Comparison of ENCODE assay signal across 8 cellular contexts in the genomic region with DNA sequence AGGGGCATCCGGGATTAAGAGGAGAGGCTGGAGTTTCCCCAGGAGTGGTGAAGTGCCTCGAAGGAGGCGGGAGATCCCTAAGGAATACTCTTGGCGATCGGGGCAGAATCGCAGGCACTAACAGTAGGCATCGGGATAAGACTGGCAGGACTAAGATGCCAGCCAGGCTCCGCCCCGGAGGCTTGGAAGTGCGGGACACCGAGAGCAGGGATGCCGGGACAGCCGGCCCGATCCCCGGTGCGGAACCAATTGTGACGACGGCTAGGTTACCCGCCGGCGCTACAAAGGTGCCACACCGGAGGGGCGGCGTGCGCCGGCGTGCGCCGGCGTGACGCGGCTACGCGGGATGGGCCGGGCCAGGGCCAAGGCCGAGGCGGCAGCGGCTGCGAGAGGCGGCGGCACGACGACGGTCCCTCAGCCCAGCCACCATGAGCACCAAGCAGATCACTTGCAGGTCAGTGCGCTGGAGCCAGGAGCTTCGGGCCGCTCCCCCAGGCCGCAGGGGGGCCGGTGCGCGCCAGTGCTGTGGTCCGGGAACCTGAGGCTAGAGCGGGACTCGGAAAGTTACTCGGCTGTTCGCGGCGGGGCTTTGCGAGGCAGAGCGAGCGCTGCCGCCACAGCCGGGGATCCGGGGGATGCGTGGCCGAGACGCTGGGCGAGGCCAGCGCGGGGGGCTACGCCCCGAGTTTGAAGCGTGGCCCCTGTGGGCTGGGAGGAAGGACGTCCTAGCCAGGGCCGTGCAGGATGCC. TPM values are rescaled to one million over a fixed set of nuclear protein-coding genes. Genes with fewer than 3 reads are reported as not detected.
A peak's percentile ranks its signal among the peaks of the same experiment; 100 is the strongest.
DNase-seq lines count a peak whose midpoint lies in the region; ATAC-seq and TF ChIP-seq lines count a peak whose summit lies in the region.

A gene with protein sequence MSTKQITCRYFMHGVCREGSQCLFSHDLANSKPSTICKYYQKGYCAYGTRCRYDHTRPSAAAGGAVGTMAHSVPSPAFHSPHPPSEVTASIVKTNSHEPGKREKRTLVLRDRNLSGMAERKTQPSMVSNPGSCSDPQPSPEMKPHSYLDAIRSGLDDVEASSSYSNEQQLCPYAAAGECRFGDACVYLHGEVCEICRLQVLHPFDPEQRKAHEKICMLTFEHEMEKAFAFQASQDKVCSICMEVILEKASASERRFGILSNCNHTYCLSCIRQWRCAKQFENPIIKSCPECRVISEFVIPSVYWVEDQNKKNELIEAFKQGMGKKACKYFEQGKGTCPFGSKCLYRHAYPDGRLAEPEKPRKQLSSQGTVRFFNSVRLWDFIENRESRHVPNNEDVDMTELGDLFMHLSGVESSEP (plus strand): TSS at position 365 of the 749 bp plus-strand sequence. CDS start 64 bp downstream, at position 429.

- H3K4me3 ChIP-seq in IMR-90 (ENCODE audit: insufficient read depth, low read depth, low read length) = peak within 1 kb of the TSS; percentile 85
- peak within 1 kb of the TSS; percentile 95 for H3K4me3 ChIP-seq in naive thymus-derived CD4-positive, alpha-beta T cell (ENCODE audit: low read length)

- CTCF ChIA-PET in IMR-90 (lab: Yijun Ruan, JAX) = no interaction called here
- CTCF ChIA-PET in naive thymus-derived CD4-positive, alpha-beta T cell (lab: Charles Lee) = no interaction called here

- peak; percentile 93 for TF ChIP-seq POLR2A in IMR-90 (IDR thresholded peaks at IDR 0.05; ENCODE audit: low read depth, low read length)

- peak within 1 kb of the TSS; percentile 80 for H4K91ac ChIP-seq in IMR-90 (ENCODE audit: insufficient read depth, low read depth, low read length)

- POLR2A ChIA-PET in IMR-90 (lab: Charles Lee; ENCODE audit: unreplicated experiment) = no interaction called here
- POLR2A ChIA-PET in naive thymus-derived CD4-positive, alpha-beta T cell (lab: Charles Lee) = interaction anchor here (1.3 to 3.1 kb wide), 3 partner anchors 12 to 107 kb away, joined by 3 to 22 read pairs (median 17); partner anchors contain the start of genes RAF1 and TSEN2

- H2BK120ac ChIP-seq in IMR-90 (ENCODE audit: low read depth, low read length) = peak within 1 kb of the TSS; percentile 69

- H4K5ac ChIP-seq in IMR-90 (ENCODE audit: low read depth, low read length) = peak within 1 kb of the TSS; percentile 89

- peak within 1 kb of the TSS; percentile 74 for H3K4ac ChIP-seq in IMR-90 (ENCODE audit: low read depth, low read length)

- peaks cover 27% of the 10 kb centered on the region for H3K27me3 Mint-ChIP-seq in activated T-helper 1 cell treated with anti-CD3 and anti-CD28 coated beads, Interleukin-12 subunit alpha, Interleukin-12 subunit beta, Interleukin-2, Interleukin-4 antibody, amounts not matched to agents 30 ng/mL and 10 ng/mL and 1 ng/mL, durations not matched to agents 14 hours and 24 hours and 36 hours (ENCODE audit: insufficient read depth)
- peaks cover 22 to 37% (median 28%) of the 10 kb centered on the region in 5 donors for H3K27me3 Mint-ChIP-seq in naive thymus-derived CD4-positive, alpha-beta T cell
- H3K27me3 Mint-ChIP-seq in stimulated activated naive B cell treated with anti-CD40 and anti-IgM and Interleukin-4, amounts not matched to agents 10 μg/mL and 1 μg/mL and 100 μg/mL, for 72 hours = peaks cover 12 to 14% of the 10 kb centered on the region in 2 donors

- peaks cover 3 to 41% of the 10 kb centered on the region in 2 experiments; a peak in 2 of 4 replicates for H3K79me1 ChIP-seq in IMR-90 (ENCODE audit: low read depth in 1 of 2, low read length in 2 of 2)

- 1% methylated on average over 32 of the region's 75 CpGs; no CpG with 5 or more reads in 1 of the 2 experiments for WGBS in IMR-90 (ENCODE audit: extremely low coverage in 2 of 2, insufficient read length in 1 of 2), 2 experiments

- peaks cover 2% of the 10 kb centered on the region for H3K36me3 Mint-ChIP-seq in activated T-helper 1 cell treated with anti-CD3 and anti-CD28 coated beads, Interleukin-12 subunit alpha, Interleukin-12 subunit beta, Interleukin-2, Interleukin-4 antibody, amounts not matched to agents 30 ng/mL and 10 ng/mL and 1 ng/mL, durations not matched to agents 14 hours and 24 hours and 36 hours (ENCODE audit: low read depth)
- peaks cover 0 to 5% (median 0%) of the 10 kb centered on the region in 5 donors for H3K36me3 Mint-ChIP-seq in naive thymus-derived CD4-positive, alpha-beta T cell
- no peaks in the 10 kb centered on the region for H3K36me3 Mint-ChIP-seq in stimulated activated naive B cell treated with anti-CD40 and anti-IgM and Interleukin-4, amounts not matched to agents 10 μg/mL and 1 μg/mL and 100 μg/mL, for 72 hours

- no peaks in the 10 kb centered on the region for H3K9me3 Mint-ChIP-seq in activated T-helper 1 cell treated with anti-CD3 and anti-CD28 coated beads, Interleukin-12 subunit alpha, Interleukin-12 subunit beta, Interleukin-2, Interleukin-4 antibody, amounts not matched to agents 30 ng/mL and 10 ng/mL and 1 ng/mL, durations not matched to agents 14 hours and 24 hours and 36 hours
- peaks cover 0 to 4% (median 0%) of the 10 kb centered on the region in 11 donors for H3K9me3 Mint-ChIP-seq in naive thymus-derived CD4-positive, alpha-beta T cell
- no peaks in the 10 kb centered on the region for H3K9me3 Mint-ChIP-seq in stimulated activated naive B cell treated with anti-CD40 and anti-IgM and Interleukin-4, amounts not matched to agents 10 μg/mL and 1 μg/mL and 100 μg/mL, for 72 hours

- H3K4me3 Mint-ChIP-seq in activated T-helper 1 cell treated with anti-CD3 and anti-CD28 coated beads, Interleukin-12 subunit alpha, Interleukin-12 subunit beta, Interleukin-2, Interleukin-4 antibody, amounts not matched to agents 30 ng/mL and 10 ng/mL and 1 ng/mL, durations not matched to agents 14 hours and 24 hours and 36 hours = peak within 1 kb of the TSS; percentile 91
- peak within 1 kb of the TSS; percentile 90 to 100 (median 96) for H3K4me3 Mint-ChIP-seq in naive thymus-derived CD4-positive, alpha-beta T cell
- peak within 1 kb of the TSS; percentile 86 to 91 for H3K4me3 Mint-ChIP-seq in stimulated activated naive B cell treated with anti-CD40 and anti-IgM and Interleukin-4, amounts not matched to agents 10 μg/mL and 1 μg/mL and 100 μg/mL, for 72 hours

- intact Hi-C loops in IMR-90 (cut with micrococcal nuclease) = loop anchor here (2.0 to 5.0 kb wide), 3 partner anchors 50 to 365 kb away; no protein-coding TSS in a partner anchor
- intact Hi-C loops in activated T-helper 1 cell treated with anti-CD3 and anti-CD28 coated beads, Interleukin-12 subunit alpha, Interleukin-12 subunit beta, Interleukin-2, Interleukin-4 antibody, amounts not matched to agents 30 ng/mL and 10 ng/mL and 1 ng/mL, durations not matched to agents 14 hours and 24 hours and 36 hours (cut with micrococcal nuclease) = loop anchor here (1.0 to 5.0 kb wide), 5 partner anchors 73 to 1620 kb away; partner anchors contain the start of genes LSM3, RAF1, RPL32 and TAMM41
- intact Hi-C loops in naive thymus-derived CD4-positive, alpha-beta T cell (cut with micrococcal nuclease) = loop anchor here (1.0 to 10.0 kb wide), 8 partner anchors 73 to 1282 kb away; partner anchors contain the start of genes RAF1 (in 2 of the 2), TAMM41 (in 2 of the 2), TSEN2 (in 2 of the 2) and ATG7 (in 1 of the 2)

- peaks cover 5% of the 10 kb centered on the region for H3K4me1 ChIP-seq in IMR-90 (ENCODE audit: control insufficient read depth, insufficient read depth, low read length)
- H3K4me1 ChIP-seq in naive thymus-derived CD4-positive, alpha-beta T cell (ENCODE audit: control insufficient read depth in 2 of 2, insufficient read depth in 2 of 2, low read length in 2 of 2) = peaks cover 32 to 38% of the 10 kb centered on the region in 2 donors

- no peaks in the 10 kb centered on the region for H3K9me3 ChIP-seq in IMR-90 (ENCODE audit: control insufficient read depth, insufficient read depth, low read length)
- H3K9me3 ChIP-seq in naive thymus-derived CD4-positive, alpha-beta T cell (ENCODE audit: control insufficient read depth in 2 of 3, low read length in 3 of 3) = no peaks in the 10 kb centered on the region

- H3K4me2 ChIP-seq in IMR-90 (ENCODE audit: low read depth, low read length) = peak within 1 kb of the TSS; percentile 86

- DNase-seq in DMS53 (lab: John Stamatoyannopoulos, UW) = peak; percentile 82
- peak; percentile 78 for DNase-seq in IMR-90
- DNase-seq in RPMI7951 (ENCODE audit: low read depth) = peak; percentile 88
- peak; percentile 79 for DNase-seq in activated T-helper 1 cell treated with anti-CD3 and anti-CD28 coated beads, Interleukin-12 subunit alpha, Interleukin-12 subunit beta, Interleukin-2, Interleukin-4 antibody, amounts not matched to agents 30 ng/mL and 10 ng/mL and 1 ng/mL, durations not matched to agents 14 hours and 24 hours and 36 hours (ENCODE audit: low spot score)
- DNase-seq in fibroblast of gingiva (ENCODE audit: low read depth) = peak; percentile 86
- DNase-seq in naive thymus-derived CD4-positive, alpha-beta T cell = peak; percentile 74 to 89 (median 83)
- peak; percentile 83 for DNase-seq in stimulated activated naive B cell treated with anti-CD40 and anti-IgM and Interleukin-4, amounts not matched to agents 10 μg/mL and 1 μg/mL and 100 μg/mL, for 72 hours

- in situ Hi-C loops in IMR-90 (cut with MboI; ENCODE audit: low sequenced_read_pairs) = no loop called here

- H3K27ac ChIP-seq in IMR-90 (ENCODE audit: insufficient read depth, low read length) = peak within 1 kb of the TSS; percentile 91
- peak within 1 kb of the TSS; percentile 94 for H3K27ac ChIP-seq in naive thymus-derived CD4-positive, alpha-beta T cell (ENCODE audit: low read depth, low read length)

- peak within 1 kb of the TSS; percentile 35 for H3K18ac ChIP-seq in IMR-90 (ENCODE audit: low read depth, low read length)

- H3K56ac ChIP-seq in IMR-90 (ENCODE audit: extremely low read depth, insufficient read depth, low read length) = peak within 1 kb of the TSS; percentile 88

- peak within 1 kb of the TSS; percentile 89 to 99 for H4K8ac ChIP-seq in IMR-90 (ENCODE audit: low read depth in 2 of 2, low read length in 2 of 2)

- peak within 1 kb of the TSS; percentile 87 for H3K9ac ChIP-seq in IMR-90 (ENCODE audit: low read depth, low read length)

- dilution Hi-C loops in IMR-90 (cut with HindIII; ENCODE audit: low sequenced_read_pairs, unreplicated experiment) = no loop called here

- H2BK15ac ChIP-seq in IMR-90 (ENCODE audit: low read depth, low read length) = peak within 1 kb of the TSS; percentile 49; the same call in 1 of the 3 replicates

- peaks cover 13% of the 10 kb centered on the region for H3K9me1 ChIP-seq in IMR-90 (ENCODE audit: insufficient read depth, low read length)

- H3K14ac ChIP-seq in IMR-90 (replicated peaks; ENCODE audit: low read depth, low read length) = peak within 1 kb of the TSS; percentile 87

- peaks cover 47% of the 10 kb centered on the region for H4K20me1 ChIP-seq in IMR-90 (ENCODE audit: insufficient read depth, low read length)

- 0 out of 2 replicates have a peak within 1 kb of the TSS, but pooled peaks have one; percentile 30 for H2AK5ac ChIP-seq in IMR-90 (ENCODE audit: low read depth, low read length)

- BruUV-seq in IMR-90 (replicated peaks; lab: Mats Ljungman, UMichigan) = no TSS peak

- H3K23ac ChIP-seq in IMR-90 (ENCODE audit: low read depth, low read length) = peak within 1 kb of the TSS; percentile 89

- H3K27ac Mint-ChIP-seq in activated T-helper 1 cell treated with anti-CD3 and anti-CD28 coated beads, Interleukin-12 subunit alpha, Interleukin-12 subunit beta, Interleukin-2, Interleukin-4 antibody, amounts not matched to agents 30 ng/mL and 10 ng/mL and 1 ng/mL, durations not matched to agents 14 hours and 24 hours and 36 hours = peak within 1 kb of the TSS; percentile 88
- peak within 1 kb of the TSS; percentile 87 to 95 (median 93) for H3K27ac Mint-ChIP-seq in naive thymus-derived CD4-positive, alpha-beta T cell
- peak within 1 kb of the TSS; percentile 93 for H3K27ac Mint-ChIP-seq in stimulated activated naive B cell treated with anti-CD40 and anti-IgM and Interleukin-4, amounts not matched to agents 10 μg/mL and 1 μg/mL and 100 μg/mL, for 72 hours

- no peak; the same call in 1 of the 2 replicates for TF ChIP-seq RAD21 in IMR-90 (IDR thresholded peaks at IDR 0.05; ENCODE audit: low read length)

- no peaks in the 10 kb centered on the region for H3K27me3 ChIP-seq in IMR-90 (ENCODE audit: control insufficient read depth, insufficient read depth, low read length)
- H3K27me3 ChIP-seq in naive thymus-derived CD4-positive, alpha-beta T cell (ENCODE audit: control insufficient read depth in 2 of 2, insufficient read depth in 2 of 2, low read length in 2 of 2) = peaks cover 6% of the 10 kb centered on the region in 2 donors

- peaks cover 67% of the 10 kb centered on the region for H3K4me1 Mint-ChIP-seq in activated T-helper 1 cell treated with anti-CD3 and anti-CD28 coated beads, Interleukin-12 subunit alpha, Interleukin-12 subunit beta, Interleukin-2, Interleukin-4 antibody, amounts not matched to agents 30 ng/mL and 10 ng/mL and 1 ng/mL, durations not matched to agents 14 hours and 24 hours and 36 hours (ENCODE audit: low read depth)
- H3K4me1 Mint-ChIP-seq in naive thymus-derived CD4-positive, alpha-beta T cell = peaks cover 40 to 71% (median 68%) of the 10 kb centered on the region in 7 donors
- H3K4me1 Mint-ChIP-seq in stimulated activated naive B cell treated with anti-CD40 and anti-IgM and Interleukin-4, amounts not matched to agents 10 μg/mL and 1 μg/mL and 100 μg/mL, for 72 hours = peaks cover 28 to 51% of the 10 kb centered on the region in 2 donors

- no peak within 1 kb of the TSS for H2BK20ac ChIP-seq in IMR-90 (ENCODE audit: low read depth, low read length)

- no peak for TF ChIP-seq CTCF in IMR-90 (conservative IDR thresholded peaks at IDR 0.05; ENCODE audit: low read depth, low read length)

- H2AFZ ChIP-seq in IMR-90 (replicated peaks; ENCODE audit: low read length, poor library complexity) = peak within 1 kb of the TSS; percentile 97

- ATAC-seq in GM21528 (IDR thresholded peaks at IDR 0.05; ENCODE audit: low FRiP score, unreplicated experiment) = peak; percentile 80
- peak; percentile 93 for ATAC-seq in IMR-90 (ENCODE audit: low read depth)
- ATAC-seq in naive thymus-derived CD4-positive, alpha-beta T cell = peak; percentile 98
- peak; percentile 96 for ATAC-seq in stimulated activated naive B cell treated with anti-CD40 and anti-IgM and Interleukin-4, amounts not matched to agents 10 μg/mL and 1 μg/mL and 100 μg/mL, for 72 hours (replicated peaks)

- peak within 1 kb of the TSS; percentile 77 for H2BK5ac ChIP-seq in IMR-90 (ENCODE audit: low read depth, low read length, poor library complexity, severe bottlenecking)

- H2AK9ac ChIP-seq in IMR-90 (replicated peaks; ENCODE audit: low read depth, low read length, poor library complexity) = peak within 1 kb of the TSS; percentile 62

- H3K36me3 ChIP-seq in IMR-90 (ENCODE audit: control insufficient read depth, insufficient read depth, low read length) = no peaks in the 10 kb centered on the region
- peaks cover 0 to 7% (median 0%) of the 10 kb centered on the region in 3 experiments for H3K36me3 ChIP-seq in naive thymus-derived CD4-positive, alpha-beta T cell (ENCODE audit: control insufficient read depth in 2 of 3, insufficient read depth in 3 of 3, low read length in 3 of 3)

RNA-seq across cellular contexts. Expression of the gene that starts here (rescaled TPM):
- total RNA-seq in IMR-90 (2012; rRNA removed) = 65.6 and 65.8 TPM in 2 replicates
- 43.5 and 44.4 TPM in 2 replicates for polyA plus RNA-seq in IMR-90 (2012; rRNA removed)
- 35.3 and 42.3 TPM in 2 replicates for polyA plus RNA-seq in IMR-90 (2012; cell fraction: cytosol; rRNA removed)
- 21.5 and 30.4 TPM in 2 replicates for polyA plus RNA-seq in IMR-90 (2012; cell fraction: nucleus; rRNA removed; ENCODE audit: low replicate concordance)
- total RNA-seq in RPMI7951 (2014; rRNA removed; shearing (Covaris generic)) = 38.3 and 39.7 TPM in 2 replicates
- total RNA-seq in activated T-helper 1 cell treated with anti-CD3 and anti-CD28 coated beads, Interleukin-12 subunit alpha, Interleukin-12 subunit beta, Interleukin-2, Interleukin-4 antibody, amounts not matched to agents 30 ng/mL and 10 ng/mL and 1 ng/mL, durations not matched to agents 14 hours and 24 hours and 36 hours = 28.5 and 28.6 TPM in 2 replicates
- total RNA-seq in naive thymus-derived CD4-positive, alpha-beta T cell = 10 to 100 TPM; 21.9 to 34.5 (median 25.4) TPM
- 10 to 100 TPM; 49.8 to 66.2 TPM for polyA plus RNA-seq in naive thymus-derived CD4-positive, alpha-beta T cell

Comparison
In these comparisons a context has a peak if more than half of its experiments do, and no peak if none do; other contexts are left out.
1. Peak in every context shown above with its lines: DNase-seq, ATAC-seq, H3K4me3 ChIP-seq and H3K27ac ChIP-seq.